In genomic region chr3:74862501-74862900, GRCh38 we compare ENCODE assay signal across 21 cellular contexts.
"Had no signal": no experiment of that assay in that cellular context is flagged by ENCODE, and none has a peak within 500 bp of the region (broad histone marks: within the 10 kb centered on the region; RNA-seq: fewer than 3 reads in every experiment).

No MANE protein-coding gene starts in this region.

- H3K27ac ChIP-seq: colonic mucosa, esophagus muscularis mucosa, left lung, prostate gland, testis, vagina had no signal

- H3K27ac Mint-ChIP-seq: activated naive CD4-positive, alpha-beta T cell treated with anti-CD3 and anti-CD28 coated beads, Interleukin-2, amount 50 U/mL, for 72 hours; activated T-cell treated with anti-CD3 and anti-CD28 coated beads, Interleukin-2, amount 50 U/mL, for 24 hours; activated T-helper 17 cell treated with anti-CD3 and anti-CD28 coated beads, Interleukin-2, amount 50 U/mL, for 72 hours; natural killer cell; stimulated activated naive B cell treated with anti-CD40 and anti-IgM and Interleukin-4, amounts not matched to agents 10 μg/mL and 1 μg/mL and 100 μg/mL, for 72 hours; type B pancreatic cell had no signal

- H3K9me3 Mint-ChIP-seq: stimulated activated naive B cell treated with anti-CD40 and anti-IgM and Interleukin-4, amounts not matched to agents 10 μg/mL and 1 μg/mL and 100 μg/mL, for 72 hours; type B pancreatic cell had no signal

- H3K4me1 ChIP-seq: colonic mucosa, esophagus muscularis mucosa, left lung, prostate gland, testis, vagina had no signal

- H3K4me3 ChIP-seq: colonic mucosa, dorsolateral prefrontal cortex, esophagus muscularis mucosa, left lung, lung, prostate gland, testis, vagina had no signal

- ATAC-seq: activated naive CD4-positive, alpha-beta T cell treated with anti-CD3 and anti-CD28 coated beads, Interleukin-2, amount 50 U/mL, for 72 hours; activated T-helper 17 cell treated with anti-CD3 and anti-CD28 coated beads, Interleukin-2, amount 50 U/mL, for 72 hours; left lung; natural killer cell; stimulated activated naive B cell treated with anti-CD40 and anti-IgM and Interleukin-4, amounts not matched to agents 10 μg/mL and 1 μg/mL and 100 μg/mL, for 72 hours had no signal

- H3K27me3 ChIP-seq: colonic mucosa, dorsolateral prefrontal cortex, esophagus muscularis mucosa, left lung, testis, vagina had no signal

- H3K4me3 Mint-ChIP-seq: activated T-cell treated with anti-CD3 and anti-CD28 coated beads, Interleukin-2, amount 50 U/mL, for 24 hours; activated T-helper 17 cell treated with anti-CD3 and anti-CD28 coated beads, Interleukin-2, amount 50 U/mL, for 72 hours; central memory CD8-positive, alpha-beta T cell; natural killer cell; stimulated activated naive B cell treated with anti-CD40 and anti-IgM and Interleukin-4, amounts not matched to agents 10 μg/mL and 1 μg/mL and 100 μg/mL, for 72 hours; type B pancreatic cell had no signal

- H3K4me1 Mint-ChIP-seq: activated T-helper 17 cell treated with anti-CD3 and anti-CD28 coated beads, Interleukin-2, amount 50 U/mL, for 72 hours; central memory CD8-positive, alpha-beta T cell; natural killer cell; stimulated activated naive B cell treated with anti-CD40 and anti-IgM and Interleukin-4, amounts not matched to agents 10 μg/mL and 1 μg/mL and 100 μg/mL, for 72 hours had no signal

- H3K9me3 ChIP-seq: colonic mucosa, esophagus muscularis mucosa, left lung, prostate gland, testis, vagina had no signal

- H3K36me3 Mint-ChIP-seq: activated naive CD4-positive, alpha-beta T cell treated with anti-CD3 and anti-CD28 coated beads, Interleukin-2, amount 50 U/mL, for 72 hours; natural killer cell; stimulated activated naive B cell treated with anti-CD40 and anti-IgM and Interleukin-4, amounts not matched to agents 10 μg/mL and 1 μg/mL and 100 μg/mL, for 72 hours; type B pancreatic cell had no signal

- DNase-seq: activated CD4-positive, alpha-beta T cell treated with anti-CD3 and anti-CD28 coated beads for 1 hour; activated CD8-positive, alpha-beta memory T cell treated with anti-CD3 and anti-CD28 coated beads, Interleukin-2, amount 50 U/mL, for 4 hours; activated T-cell treated with anti-CD3 and anti-CD28 coated beads, Interleukin-2, amount 50 U/mL, for 24 hours; aorta; colonic mucosa; left lung; natural killer cell; stimulated activated CD4-positive, alpha-beta T cell treated with anti-CD3 and anti-CD28 coated beads, Interleukin-2, amount 100 ng/mL, for 48 hours; stimulated activated CD8-positive, alpha-beta memory T cell treated with anti-CD3 and anti-CD28 coated beads, Interleukin-4, amount 100 ng/mL, for 48 hours; stimulated activated naive B cell treated with anti-CD40 and anti-IgM and Interleukin-4, amounts not matched to agents 10 μg/mL and 1 μg/mL and 100 μg/mL, for 72 hours; T-helper 9 cell; testis had no signal

- H3K36me3 ChIP-seq: colonic mucosa, esophagus muscularis mucosa, left lung, prostate gland, vagina had no signal

- H3K27me3 Mint-ChIP-seq: activated T-cell treated with anti-CD3 and anti-CD28 coated beads, Interleukin-2, amount 50 U/mL, for 24 hours; activated T-helper 17 cell treated with anti-CD3 and anti-CD28 coated beads, Interleukin-2, amount 50 U/mL, for 72 hours; central memory CD8-positive, alpha-beta T cell; stimulated activated naive B cell treated with anti-CD40 and anti-IgM and Interleukin-4, amounts not matched to agents 10 μg/mL and 1 μg/mL and 100 μg/mL, for 72 hours; type B pancreatic cell had no signal
